Comparison of ENCODE assay signal across 1 cellular context in genomic region chr6:33320315-33321181, GRCh38.
TF ChIP-seq lines count a peak whose summit lies in the region.

No MANE protein-coding gene starts in this region.

TF ChIP-seq in HEK293, 187 proteins besides CTCF, POLR2A, EP300 and RAD21 (continued from another document):
- peak; percentile 58 for TF ChIP-seq ZNF335 (tag by site-specific recombination; conservative IDR thresholded peaks at IDR 0.05)
- no peak for TF ChIP-seq HOXA7 (CRISPR knock-in tag; IDR thresholded peaks at IDR 0.05; ENCODE audit: borderline replicate concordance)
- peak; percentile 76; the same call in 1 of the 2 replicates for TF ChIP-seq ZNF24 (tag by site-specific recombination; IDR thresholded peaks at IDR 0.05)
- no peak for TF ChIP-seq ZNF274 (IDR thresholded peaks at IDR 0.05; ENCODE audit: low read length)
- no peak for TF ChIP-seq ZNF274 (tag by site-specific recombination; IDR thresholded peaks at IDR 0.05; ENCODE audit: borderline replicate concordance)
- TF ChIP-seq SALL2 (tag by site-specific recombination; IDR thresholded peaks at IDR 0.05; ENCODE audit: borderline replicate concordance) = no peak
- no peak for TF ChIP-seq ZNF175 (tag by site-specific recombination; IDR thresholded peaks at IDR 0.05)
- 0 out of 2 replicates have a peak, but pooled peaks have one; percentile 19 for TF ChIP-seq ZSCAN5A (tag by site-specific recombination; IDR thresholded peaks at IDR 0.05)
- TF ChIP-seq MZF1 (tag by site-specific recombination; IDR thresholded peaks at IDR 0.05; ENCODE audit: borderline replicate concordance) = peak; percentile 17; the same call in 1 of the 2 replicates
- TF ChIP-seq IKZF3 (tag by site-specific recombination; IDR thresholded peaks at IDR 0.05) = no peak; the same call in 1 of the 2 replicates
- TF ChIP-seq ZNF560 (tag by site-specific recombination; IDR thresholded peaks at IDR 0.05; ENCODE audit: borderline replicate concordance) = no peak
- peak; percentile 28; the same call in 1 of the 2 replicates for TF ChIP-seq OSR2 (tag by site-specific recombination; IDR thresholded peaks at IDR 0.05)
- TF ChIP-seq HIC1 (tag by site-specific recombination; IDR thresholded peaks at IDR 0.05) = no peak; the same call in 1 of the 2 replicates
- no peak for TF ChIP-seq ZNF48 (tag by site-specific recombination; IDR thresholded peaks at IDR 0.05)
- 0 out of 2 replicates have a peak, but pooled peaks have one; percentile 21 for TF ChIP-seq ZBTB48 (tag by site-specific recombination; IDR thresholded peaks at IDR 0.05)
- peak; percentile 78 for TF ChIP-seq ZNF692 (tag by site-specific recombination; IDR thresholded peaks at IDR 0.05)
- peak; percentile 76 for TF ChIP-seq PATZ1 (tag by site-specific recombination; IDR thresholded peaks at IDR 0.05)
- peak; percentile 99 for TF ChIP-seq ZNF629 (tag by site-specific recombination; IDR thresholded peaks at IDR 0.05)
- TF ChIP-seq ZNF664 (tag by site-specific recombination; IDR thresholded peaks at IDR 0.05) = no peak
